10 cellular contexts compared by ENCODE assay signal in genomic region chr2:234490239-234491074, GRCh38. TPM values are rescaled to one million over a fixed set of nuclear protein-coding genes. Genes with fewer than 3 reads are reported as not detected.
DNase-seq lines count a peak whose midpoint lies in the region; ATAC-seq and TF ChIP-seq lines count a peak whose summit lies in the region.
"Had no signal": no experiment of that assay in that cellular context is flagged by ENCODE, and none has a peak within 500 bp of the region (broad histone marks: within the 10 kb centered on the region; RNA-seq: fewer than 3 reads in every experiment).

No MANE protein-coding gene starts in this region.

- intact Hi-C loops in testis (cut with DNase I; ENCODE audit: low total_unique reads), result no loop called here

- no peaks in the 10 kb centered on the region for H3K9me3 Mint-ChIP-seq in T-cell
- H3K9me3 Mint-ChIP-seq in effector memory CD8-positive, alpha-beta T cell, result no peaks in the 10 kb centered on the region

- WGBS in testis, 2 donors, result 85 to 89% methylated on average over 15 of the region's 15 CpGs

- H3K27me3 Mint-ChIP-seq in T-cell, result no peaks in the 10 kb centered on the region
- H3K27me3 Mint-ChIP-seq in effector memory CD8-positive, alpha-beta T cell, result no peaks in the 10 kb centered on the region

- H3K4me3 Mint-ChIP-seq in T-cell, result peak overlapping the region; percentile 95 to 99 (median 99)
- peak overlapping the region; percentile 95 to 100 for H3K4me3 Mint-ChIP-seq in effector memory CD8-positive, alpha-beta T cell

- no peaks in the 10 kb centered on the region for H3K9me3 ChIP-seq in testis

- CTCF ChIA-PET in T-cell (lab: Charles Lee), result interaction anchor here in 1 of 2 donors (0.8 to 0.9 kb wide), 2 partner anchors 39 to 42 kb away, joined by 4 to 5 read pairs; no protein-coding TSS in a partner anchor

- POLR2A ChIA-PET in T-cell (lab: Charles Lee), result interaction anchor here (0.6 to 1.4 kb wide), 8 partner anchors 26 to 199 kb away, joined by 3 to 17 read pairs (median 4); no protein-coding TSS in a partner anchor

- H3K27me3 ChIP-seq in testis, result no peaks in the 10 kb centered on the region

- H3K36me3 ChIP-seq in testis (ENCODE audit: low read depth, missing control alignments), result no peaks in the 10 kb centered on the region

- H3K36me3 Mint-ChIP-seq in T-cell, result peaks cover 59% of the 10 kb centered on the region
- H3K36me3 Mint-ChIP-seq in effector memory CD8-positive, alpha-beta T cell (ENCODE audit: insufficient read depth), result peaks cover 81% of the 10 kb centered on the region

- peak; percentile 35 for DNase-seq in activated CD4-positive, alpha-beta T cell treated with anti-CD3 and anti-CD28 coated beads for 48 hours
- DNase-seq in activated CD4-positive, alpha-beta T cell treated with anti-CD3 and anti-CD28 coated beads for 1 hour, result no peak
- DNase-seq in T-cell (peak in 10 of 34 experiments; percentile 16 to 50 (median 28)), superior temporal gyrus (ENCODE audit: extremely low spot score) (peak; percentile 64), foreskin fibroblast (no peak), testis (no peak), GM19238 (ENCODE audit: insufficient read length, low spot score) (no peak)
- no peak for DNase-seq in effector memory CD8-positive, alpha-beta T cell
- DNase-seq: hippocampal formation had no signal

- H3K4me3 ChIP-seq in foreskin fibroblast (ENCODE audit: low read depth in 1 of 2, low read length in 2 of 2), result no peak overlapping the region
- H3K4me3 ChIP-seq in testis, result no peak overlapping the region
- H3K4me3 ChIP-seq: K562 had no signal

- peak in 3 of 4 experiments; percentile 32 to 44 (median 35) for ATAC-seq in T-cell (replicated peaks in 1 of 4)
- no peak for ATAC-seq in effector memory CD8-positive, alpha-beta T cell (replicated peaks)
- ATAC-seq: K562 had no signal

- H3K4me1 ChIP-seq in testis, result no peaks in the 10 kb centered on the region

- no peak overlapping the region for H3K27ac ChIP-seq in testis

- TF ChIP-seq CTCF in foreskin fibroblast (IDR thresholded peaks at IDR 0.05; ENCODE audit: low read depth, low read length) (no peak), testis (IDR thresholded peaks at IDR 0.05) (no peak)

- TF ChIP-seq POLR2A in testis (IDR thresholded peaks at IDR 0.05), result no peak

- peaks cover 64 to 77% (median 67%) of the 10 kb centered on the region in 3 donors for H3K4me1 Mint-ChIP-seq in T-cell
- peaks cover 47 to 66% of the 10 kb centered on the region in 2 donors for H3K4me1 Mint-ChIP-seq in effector memory CD8-positive, alpha-beta T cell (ENCODE audit: low read depth in 2 of 2)

- peak overlapping the region; percentile 98 to 99 for H3K27ac Mint-ChIP-seq in T-cell
- H3K27ac Mint-ChIP-seq in effector memory CD8-positive, alpha-beta T cell, result peak overlapping the region; percentile 99 to 100

RNA-seq across cellular contexts. Expression of gene ARL4C, which starts 6.4 kb away (rescaled TPM):
- total RNA-seq in T-cell (100 to 1,000 TPM; 209 to 424 (median 294) TPM), testis (1 to 10 TPM; 1.3 to 3.0 TPM)
- 4.4 TPM for polyA plus RNA-seq in testis (ENCODE audit: insufficient read depth, low read depth, low replicate concordance)

Comparison
In these comparisons a context has a peak if more than half of its experiments do, and no peak if none do; other contexts are left out.
1. DNase-seq: peak in activated CD4-positive, alpha-beta T cell treated with anti-CD3 and anti-CD28 coated beads for 48 hours (single experiment) and superior temporal gyrus (single experiment); none in activated CD4-positive, alpha-beta T cell treated with anti-CD3 and anti-CD28 coated beads for 1 hour (single experiment), effector memory CD8-positive, alpha-beta T cell (0 of 3), foreskin fibroblast (0 of 2), testis (single experiment) and GM19238 (single experiment).
2. RNA of gene ARL4C, which starts 6.4 kb away (total RNA-seq): 209 to 424 TPM in T-cell; 1.3 to 3.0 TPM in testis; every median in the first group is over 10 times any median in the second.